ENCODE assay signal across 8 cellular contexts in genomic region chr22:39254789-39255298, GRCh38. TPM values are rescaled to one million over a fixed set of nuclear protein-coding genes. Genes with fewer than 3 reads are reported as not detected.
DNase-seq lines count a peak whose midpoint lies in the region; TF ChIP-seq lines count a peak whose summit lies in the region.

No MANE protein-coding gene starts in this region.

- H2AFZ ChIP-seq in hepatocyte = no peak overlapping the region

- peaks cover 25% of the 10 kb centered on the region for H3K4me1 Mint-ChIP-seq in T-helper 1 cell treated with Interleukin-12 subunit alpha and Interleukin-12 subunit beta and Interleukin-4 antibody, amounts not matched to agents 30 μg/mL and 1 μg/mL, for 36 hours (ENCODE audit: low read depth)

- H3K4me2 ChIP-seq in hepatocyte = no peak overlapping the region

- H3K9me2 ChIP-seq in hepatocyte (replicated peaks; ENCODE audit: insufficient read depth) = no peaks in the 10 kb centered on the region

- 76% methylated on average over 15 of the region's 15 CpGs for WGBS in hepatocyte (ENCODE audit: low lambda C conversion rate, missing lambda C conversion rate)

- no peaks in the 10 kb centered on the region for H3K9me3 ChIP-seq in hepatocyte (ENCODE audit: low read depth)

- no peaks in the 10 kb centered on the region for H3K36me3 Mint-ChIP-seq in T-helper 1 cell treated with Interleukin-12 subunit alpha and Interleukin-12 subunit beta and Interleukin-4 antibody, amounts not matched to agents 30 μg/mL and 1 μg/mL, for 36 hours (ENCODE audit: low read depth)

- intact Hi-C loops in dorsolateral prefrontal cortex (cut with DNase I) = no loop called here

- H3K27me3 ChIP-seq in dorsolateral prefrontal cortex (no peaks in the 10 kb centered on the region), hepatocyte (no peaks in the 10 kb centered on the region)

- H3K4me3 ChIP-seq in dorsolateral prefrontal cortex = no peak overlapping the region
- no peak overlapping the region for H3K4me3 ChIP-seq in hepatocyte

- no peaks in the 10 kb centered on the region for H3K36me3 ChIP-seq in hepatocyte (replicated peaks; ENCODE audit: insufficient read depth, low read depth)

- peaks cover 6% of the 10 kb centered on the region for H3K4me1 ChIP-seq in hepatocyte (ENCODE audit: insufficient read depth)

- H4K20me1 ChIP-seq in hepatocyte (ENCODE audit: insufficient read depth, poor library complexity, severe bottlenecking) = no peaks in the 10 kb centered on the region

- peaks cover 18% of the 10 kb centered on the region for H3K27me3 Mint-ChIP-seq in T-helper 1 cell treated with Interleukin-12 subunit alpha and Interleukin-12 subunit beta and Interleukin-4 antibody, amounts not matched to agents 30 μg/mL and 1 μg/mL, for 36 hours (ENCODE audit: low read depth)

- no peak for TF ChIP-seq CTCF in dorsolateral prefrontal cortex (IDR thresholded peaks at IDR 0.05 in 54 of 56, conservative IDR thresholded peaks at IDR 0.05 in 2 of 56; ENCODE audit: low read depth in 1 of 56, partially characterized antibody in 56 of 56)
- TF ChIP-seq CTCF in hepatocyte (IDR thresholded peaks at IDR 0.05; ENCODE audit: poor library complexity) = no peak

- peak; percentile 12 for DNase-seq in NK-92 treated with Interleukin-12 subunit alpha and Interleukin-12 subunit beta, amount 100 ng/mL, for 24 hours (lab: John Stamatoyannopoulos, UW)
- DNase-seq in NK-92 (lab: John Stamatoyannopoulos, UW; ENCODE audit: unreplicated experiment) (no peak), dorsolateral prefrontal cortex (peak in 1 of 10 donors; percentile 37), non-pigmented ciliary epithelial cell (ENCODE audit: low read depth) (peak; percentile 28), COR-L47 (lab: John Stamatoyannopoulos, UW) (no peak), hepatocyte (ENCODE audit: low spot score) (no peak), NCI-H2196 treated with DMSO at 0.1 percent for 48 hours (lab: John Stamatoyannopoulos, UW; ENCODE audit: unreplicated experiment) (no peak)

- H3K27ac ChIP-seq in dorsolateral prefrontal cortex (peak overlapping the region in 54 of 59 donors; percentile 9 to 94 (median 80)), hepatocyte (no peak overlapping the region)

- H3K4me3 Mint-ChIP-seq in T-helper 1 cell treated with Interleukin-12 subunit alpha and Interleukin-12 subunit beta and Interleukin-4 antibody, amounts not matched to agents 30 μg/mL and 1 μg/mL, for 36 hours = peak overlapping the region; percentile 67

- peak overlapping the region; percentile 95 for H3K27ac Mint-ChIP-seq in T-helper 1 cell treated with Interleukin-12 subunit alpha and Interleukin-12 subunit beta and Interleukin-4 antibody, amounts not matched to agents 30 μg/mL and 1 μg/mL, for 36 hours

- H3K9me3 Mint-ChIP-seq in T-helper 1 cell treated with Interleukin-12 subunit alpha and Interleukin-12 subunit beta and Interleukin-4 antibody, amounts not matched to agents 30 μg/mL and 1 μg/mL, for 36 hours = no peaks in the 10 kb centered on the region

- no peaks in the 10 kb centered on the region for H3K79me2 ChIP-seq in hepatocyte

RNA-seq across cellular contexts. Expression of gene PDGFB, which starts 10.1 kb away (rescaled TPM):
- total RNA-seq in dorsolateral prefrontal cortex (10 to 100 TPM in 111 of 120 experiments, 1 to 10 TPM in 9; 5.1 to 28.8 (median 16.2) TPM), hepatocyte (3.9 and 4.3 TPM in 2 replicates)
- polyA plus RNA-seq in hepatocyte = 2.5 and 4.1 TPM in 2 replicates

Comparison
In these comparisons a context has a peak if more than half of its experiments do, and no peak if none do; other contexts are left out.
1. DNase-seq: peak in NK-92 treated with Interleukin-12 subunit alpha and Interleukin-12 subunit beta, amount 100 ng/mL, for 24 hours (single experiment) and non-pigmented ciliary epithelial cell (single experiment); none in NK-92 (single experiment), COR-L47 (single experiment), hepatocyte (single experiment) and NCI-H2196 treated with DMSO at 0.1 percent for 48 hours (single experiment).